ENCODE assay signal across 8 cellular contexts in the genomic region with DNA sequence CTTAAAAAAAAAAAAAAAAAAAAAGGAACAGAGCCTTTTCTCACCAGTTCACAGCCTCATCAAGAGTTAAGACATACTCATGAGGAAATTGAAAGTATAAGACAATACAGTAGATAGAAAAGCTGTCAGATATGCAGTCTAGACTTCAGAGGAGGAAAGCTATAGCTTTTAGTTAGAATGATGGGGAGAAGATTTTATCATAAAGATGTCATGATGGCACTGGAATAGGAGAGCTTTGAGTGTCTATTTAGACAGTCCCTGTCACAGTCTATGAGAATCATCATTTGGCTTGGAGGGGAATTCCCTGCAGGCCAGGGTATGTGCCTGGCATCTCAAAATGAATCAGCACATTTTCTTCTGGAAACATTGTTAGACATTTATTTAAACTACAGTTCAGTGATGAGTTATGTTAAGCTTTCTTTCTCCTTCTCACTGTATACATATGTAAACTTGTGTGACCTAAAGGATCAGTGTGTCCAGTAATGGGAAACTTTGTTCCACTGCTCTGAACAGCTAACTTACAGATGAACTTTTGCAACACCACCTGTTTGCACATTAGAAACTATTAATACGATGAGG. TPM values are rescaled to one million over a fixed set of nuclear protein-coding genes. Genes with fewer than 3 reads are reported as not detected.
DNase-seq lines count a peak whose midpoint lies in the region; TF ChIP-seq lines count a peak whose summit lies in the region.

No MANE protein-coding gene starts in this region.

- H3K27me3 Mint-ChIP-seq in brain = peaks cover 10% of the 10 kb centered on the region
- no peaks in the 10 kb centered on the region for H3K27me3 Mint-ChIP-seq in stimulated activated naive CD8-positive, alpha-beta T cell treated with anti-CD3 and anti-CD28 coated beads, Interleukin-15, Interleukin-2, amounts not matched to agents 100 ng/mL and 50 ng/mL, for 24 hours

- peak overlapping the region; percentile 21 to 63 (median 51) for H3K4me3 Mint-ChIP-seq in brain
- peak overlapping the region; percentile 47 for H3K4me3 Mint-ChIP-seq in stimulated activated naive CD8-positive, alpha-beta T cell treated with anti-CD3 and anti-CD28 coated beads, Interleukin-15, Interleukin-2, amounts not matched to agents 100 ng/mL and 50 ng/mL, for 24 hours

- no peaks in the 10 kb centered on the region for H3K9me3 Mint-ChIP-seq in brain
- no peaks in the 10 kb centered on the region for H3K9me3 Mint-ChIP-seq in stimulated activated naive CD8-positive, alpha-beta T cell treated with anti-CD3 and anti-CD28 coated beads, Interleukin-15, Interleukin-2, amounts not matched to agents 100 ng/mL and 50 ng/mL, for 24 hours

- peaks cover 12% of the 10 kb centered on the region for H3K36me3 Mint-ChIP-seq in brain
- peaks cover 15% of the 10 kb centered on the region for H3K36me3 Mint-ChIP-seq in stimulated activated naive CD8-positive, alpha-beta T cell treated with anti-CD3 and anti-CD28 coated beads, Interleukin-15, Interleukin-2, amounts not matched to agents 100 ng/mL and 50 ng/mL, for 24 hours (ENCODE audit: low read depth)

- TF ChIP-seq CTCF in brain (conservative IDR thresholded peaks at IDR 0.05) = no peak

- DNase-seq in activated naive CD4-positive, alpha-beta T cell treated with Interleukin-2 at 50 U/mL for 16 hours = peak; percentile 50
- no peak for DNase-seq in activated naive CD4-positive, alpha-beta T cell (lab: John Stamatoyannopoulos, UW)
- DNase-seq in MV-4-11 (lab: John Stamatoyannopoulos, UW) = peak; percentile 84
- no peak for DNase-seq in NK-92 treated with Interleukin-12 subunit alpha and Interleukin-12 subunit beta, amount 100 ng/mL, for 24 hours (lab: John Stamatoyannopoulos, UW)
- no peak for DNase-seq in NCI-H2227 treated with DMSO at 0.1 percent for 48 hours (lab: John Stamatoyannopoulos, UW)
- no peak for DNase-seq in NCI-H2081 treated with DMSO at 0.1 percent for 48 hours (lab: John Stamatoyannopoulos, UW)

- H3K4me1 Mint-ChIP-seq in brain = peaks cover 45% of the 10 kb centered on the region
- H3K4me1 Mint-ChIP-seq in stimulated activated naive CD8-positive, alpha-beta T cell treated with anti-CD3 and anti-CD28 coated beads, Interleukin-15, Interleukin-2, amounts not matched to agents 100 ng/mL and 50 ng/mL, for 24 hours (ENCODE audit: low read depth) = peaks cover 79% of the 10 kb centered on the region

- peak overlapping the region in 2 of 5 experiments; percentile 62 to 73 for H3K27ac Mint-ChIP-seq in brain
- H3K27ac Mint-ChIP-seq in stimulated activated naive CD8-positive, alpha-beta T cell treated with anti-CD3 and anti-CD28 coated beads, Interleukin-15, Interleukin-2, amounts not matched to agents 100 ng/mL and 50 ng/mL, for 24 hours = peak overlapping the region; percentile 83

RNA-seq across cellular contexts. Expression of a gene that starts 2.9 kb away (rescaled TPM):
- 40.8 TPM for polyA plus RNA-seq in brain (ENCODE audit: insufficient read depth, low read depth, low replicate concordance)

Comparison
In these comparisons a context has a peak if more than half of its experiments do, and no peak if none do; other contexts are left out.
1. DNase-seq: peak in activated naive CD4-positive, alpha-beta T cell treated with Interleukin-2 at 50 U/mL for 16 hours (single experiment) and MV-4-11 (single experiment); none in activated naive CD4-positive, alpha-beta T cell (0 of 4), NK-92 treated with Interleukin-12 subunit alpha and Interleukin-12 subunit beta, amount 100 ng/mL, for 24 hours (single experiment), NCI-H2227 treated with DMSO at 0.1 percent for 48 hours (single experiment) and NCI-H2081 treated with DMSO at 0.1 percent for 48 hours (single experiment).